ENCODE assay signal across 1 cellular context in genomic region chr2:176167398-176167797, GRCh38.
A peak's percentile ranks its signal among the peaks of the same experiment; 100 is the strongest.
TF ChIP-seq lines count a peak whose summit lies in the region.

No MANE protein-coding gene starts in this region.

TF ChIP-seq in IMR-90, 13 proteins besides CTCF, POLR2A, EP300 and RAD21:
- TF ChIP-seq RCOR1 (IDR thresholded peaks at IDR 0.05; ENCODE audit: insufficient replicate concordance, low read length) (no peak), MAFK (IDR thresholded peaks at IDR 0.05; ENCODE audit: low read depth, low read length) (0 out of 2 replicates have a peak, but pooled peaks have one; percentile 26), CEBPB (IDR thresholded peaks at IDR 0.05; ENCODE audit: low read depth, low read length) (no peak)
- TF ChIP-seq, protein P1, sequence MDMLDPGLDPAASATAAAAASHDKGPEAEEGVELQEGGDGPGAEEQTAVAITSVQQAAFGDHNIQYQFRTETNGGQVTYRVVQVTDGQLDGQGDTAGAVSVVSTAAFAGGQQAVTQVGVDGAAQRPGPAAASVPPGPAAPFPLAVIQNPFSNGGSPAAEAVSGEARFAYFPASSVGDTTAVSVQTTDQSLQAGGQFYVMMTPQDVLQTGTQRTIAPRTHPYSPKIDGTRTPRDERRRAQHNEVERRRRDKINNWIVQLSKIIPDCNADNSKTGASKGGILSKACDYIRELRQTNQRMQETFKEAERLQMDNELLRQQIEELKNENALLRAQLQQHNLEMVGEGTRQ (IDR thresholded peaks at IDR 0.05; ENCODE audit: low read depth, low read length), result no peak
